ENCODE assay signal across 14 cellular contexts in genomic region chr15:94346272-94346671, GRCh38.
A peak's percentile ranks its signal among the peaks of the same experiment; 100 is the strongest.
DNase-seq lines count a peak whose midpoint lies in the region; ATAC-seq and TF ChIP-seq lines count a peak whose summit lies in the region.
"Had no signal": no experiment of that assay in that cellular context is flagged by ENCODE, and none has a peak within 500 bp of the region (broad histone marks: within the 10 kb centered on the region; RNA-seq: fewer than 3 reads in every experiment).

No MANE protein-coding gene starts in this region.

- no peaks in the 10 kb centered on the region for H3K4me1 Mint-ChIP-seq in chondrocyte (ENCODE audit: low read depth)
- H3K4me1 Mint-ChIP-seq: memory B cell had no signal

- H3K27me3 ChIP-seq in mesenchymal stem cell (ENCODE audit: control insufficient read depth in 1 of 2, insufficient read depth in 1 of 2, low read length in 2 of 2): no peaks in the 10 kb centered on the region
- H3K27me3 ChIP-seq: foreskin keratinocyte, SJSA1 had no signal

- H2BK5ac ChIP-seq in mesenchymal stem cell (ENCODE audit: low read depth, low read length, poor library complexity, severe bottlenecking): no peak overlapping the region

- H2AFZ ChIP-seq in mesenchymal stem cell (ENCODE audit: low read depth, low read length): no peak overlapping the region

- H3K27ac ChIP-seq in mesenchymal stem cell (ENCODE audit: low read length, poor library complexity, severe bottlenecking): no peak overlapping the region
- H3K27ac ChIP-seq: C4-2B, foreskin keratinocyte, SJSA1 had no signal

- H2BK120ac ChIP-seq in mesenchymal stem cell (ENCODE audit: low read depth, low read length): no peak overlapping the region

- H2BK15ac ChIP-seq in mesenchymal stem cell (ENCODE audit: low read depth, poor library complexity, severe bottlenecking): no peak overlapping the region

- H4K91ac ChIP-seq in mesenchymal stem cell (ENCODE audit: low read length): no peak overlapping the region

- no peak overlapping the region for H2BK12ac ChIP-seq in mesenchymal stem cell (ENCODE audit: low read length in 2 of 2)

- 95% methylated on average over 3 of the region's 4 CpGs for WGBS in mesenchymal stem cell

- no peak overlapping the region for H2AK5ac ChIP-seq in mesenchymal stem cell (ENCODE audit: low read length, severe bottlenecking)

- no peak overlapping the region for H3K4me3 ChIP-seq in AG10803 (ENCODE audit: low read length)
- no peak overlapping the region for H3K4me3 ChIP-seq in mesenchymal stem cell (ENCODE audit: insufficient read depth in 1 of 2, low read depth in 1 of 2, low read length in 2 of 2)
- H3K4me3 ChIP-seq: SJSA1 had no signal

- no peak overlapping the region for H3K23ac ChIP-seq in mesenchymal stem cell (ENCODE audit: low read length in 2 of 2)

- no peak overlapping the region for H3K4me3 Mint-ChIP-seq in chondrocyte (ENCODE audit: unreplicated experiment)
- H3K4me3 Mint-ChIP-seq: activated naive CD4-positive, alpha-beta T cell treated with anti-CD3 and anti-CD28 coated beads for 36 hours; memory B cell had no signal

- H3K4me1 ChIP-seq in mesenchymal stem cell (ENCODE audit: control insufficient read depth, insufficient read depth, low read depth, low read length): no peaks in the 10 kb centered on the region
- H3K4me1 ChIP-seq: foreskin keratinocyte, SJSA1 had no signal

- no peak for ATAC-seq in GM18858 (IDR thresholded peaks at IDR 0.05; ENCODE audit: unreplicated experiment)
- ATAC-seq in stimulated activated naive CD8-positive, alpha-beta T cell treated with anti-CD3 and anti-CD28 coated beads, Interleukin-15, Interleukin-2, amounts not matched to agents 100 U/mL and 50 U/mL, for 24 hours: no peak
- ATAC-seq: foreskin keratinocyte had no signal

- no peak overlapping the region for H4K8ac ChIP-seq in mesenchymal stem cell (ENCODE audit: low read length)

- H3K27ac Mint-ChIP-seq in chondrocyte (ENCODE audit: unreplicated experiment): no peak overlapping the region
- H3K27ac Mint-ChIP-seq: activated naive CD4-positive, alpha-beta T cell treated with anti-CD3 and anti-CD28 coated beads for 36 hours; memory B cell had no signal

- H3K4me2 ChIP-seq in mesenchymal stem cell (ENCODE audit: low read length, poor library complexity, severe bottlenecking): no peak overlapping the region

- H3K4ac ChIP-seq in mesenchymal stem cell (ENCODE audit: low read depth in 1 of 2, low read length in 2 of 2): no peak overlapping the region

- H3K27me3 Mint-ChIP-seq in chondrocyte (ENCODE audit: low read depth): no peaks in the 10 kb centered on the region
- H3K27me3 Mint-ChIP-seq: memory B cell had no signal

- H3K36me3 Mint-ChIP-seq in chondrocyte (ENCODE audit: low read depth): peaks cover 2% of the 10 kb centered on the region

- no peaks in the 10 kb centered on the region for H3K9me3 ChIP-seq in mesenchymal stem cell (ENCODE audit: control insufficient read depth, low read length)
- H3K9me3 ChIP-seq: SJSA1 had no signal

- H3K9ac ChIP-seq in mesenchymal stem cell (ENCODE audit: low read length): peak overlapping the region; percentile 15

- no peak overlapping the region for H3K14ac ChIP-seq in mesenchymal stem cell (ENCODE audit: low read length in 2 of 2)

- H3K79me1 ChIP-seq in mesenchymal stem cell (replicated peaks; ENCODE audit: low read length, poor library complexity, severe bottlenecking): no peaks in the 10 kb centered on the region

- H3K36me3 ChIP-seq in mesenchymal stem cell (ENCODE audit: control insufficient read depth in 1 of 2, insufficient read depth in 2 of 2, low read depth in 1 of 2, low read length in 2 of 2): peaks cover 0 to 4% of the 10 kb centered on the region in 2 experiments
- H3K36me3 ChIP-seq: SJSA1 had no signal

- TF ChIP-seq CTCF in AG10803 (conservative IDR thresholded peaks at IDR 0.05; ENCODE audit: low read length): no peak
- TF ChIP-seq CTCF in chondrocyte (IDR thresholded peaks at IDR 0.05): peak; percentile 61

- no peak overlapping the region for H3K18ac ChIP-seq in mesenchymal stem cell (ENCODE audit: low read depth in 1 of 2, low read length in 2 of 2)

- DNase-seq in AG10803 (ENCODE audit: low read depth) (peak; percentile 2), NCI-H2227 treated with DMSO at 0.1 percent for 48 hours (lab: John Stamatoyannopoulos, UW) (peak; percentile 20), chondrocyte (ENCODE audit: low spot score) (no peak), mesenchymal stem cell (no peak)
- no peak for DNase-seq in effector CD4-positive, alpha-beta T cell
- no peak for DNase-seq in stimulated activated CD4-positive, alpha-beta T cell treated with anti-CD3 and anti-CD28 coated beads, Interleukin-12 subunit alpha, Interleukin-12 subunit beta, amount 100 ng/mL, for 4 hours
- DNase-seq in stimulated activated naive CD8-positive, alpha-beta T cell treated with anti-CD3 and anti-CD28 coated beads, Interleukin-15, Interleukin-2, amounts not matched to agents 100 U/mL and 50 U/mL, for 24 hours: no peak
- DNase-seq: activated naive CD4-positive, alpha-beta T cell treated with anti-CD3 and anti-CD28 coated beads for 36 hours; foreskin keratinocyte; NCI-H2029 had no signal

- no peaks in the 10 kb centered on the region for H3K9me3 Mint-ChIP-seq in chondrocyte (ENCODE audit: low read depth)
- H3K9me3 Mint-ChIP-seq: activated naive CD4-positive, alpha-beta T cell treated with anti-CD3 and anti-CD28 coated beads for 36 hours; memory B cell had no signal

Comparison
In these comparisons a context has a peak if more than half of its experiments do, and no peak if none do; other contexts are left out.
1. DNase-seq: peak in AG10803 (single experiment) and NCI-H2227 treated with DMSO at 0.1 percent for 48 hours (single experiment); none in chondrocyte (single experiment), mesenchymal stem cell (single experiment), effector CD4-positive, alpha-beta T cell (single experiment), stimulated activated CD4-positive, alpha-beta T cell treated with anti-CD3 and anti-CD28 coated beads, Interleukin-12 subunit alpha, Interleukin-12 subunit beta, amount 100 ng/mL, for 4 hours (single experiment) and stimulated activated naive CD8-positive, alpha-beta T cell treated with anti-CD3 and anti-CD28 coated beads, Interleukin-15, Interleukin-2, amounts not matched to agents 100 U/mL and 50 U/mL, for 24 hours (single experiment).